Comparison of ENCODE assay signal across 25 cellular contexts in the genomic region with DNA sequence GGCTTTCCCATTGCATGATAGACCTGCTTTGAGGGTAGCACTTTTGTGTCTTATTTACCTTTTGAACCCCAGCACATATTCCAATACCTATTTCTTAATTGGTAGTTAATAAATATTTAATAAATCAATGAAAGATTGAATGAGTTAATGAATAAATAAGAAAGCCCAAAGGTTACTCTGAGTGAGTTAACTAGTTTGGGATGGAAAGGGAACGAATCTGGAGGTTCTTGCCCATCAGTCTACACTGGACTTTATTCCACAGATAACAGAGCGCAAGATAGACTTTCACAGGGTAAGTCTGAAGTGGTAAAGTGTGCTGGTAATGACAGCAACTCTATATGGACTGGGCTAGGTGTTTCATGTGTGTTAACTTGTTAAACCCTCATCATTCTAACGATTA. TPM values are rescaled to one million over a fixed set of nuclear protein-coding genes. Genes with fewer than 3 reads are reported as not detected.
"Had no signal": no experiment of that assay in that cellular context is flagged by ENCODE, and none has a peak within 500 bp of the region (broad histone marks: within the 10 kb centered on the region; RNA-seq: fewer than 3 reads in every experiment).

No MANE protein-coding gene starts in this region.

- DNase-seq: cerebellar nuclear complex; colonic mucosa; cortex of kidney; dermis blood vessel endothelial cell; dorsolateral prefrontal cortex; effector CD4-positive, alpha-beta T cell; effector memory CD4-positive, alpha-beta T cell; foreskin keratinocyte; heart left ventricle; hypothalamus; immature natural killer cell; islet precursor cell; kidney; kidney glomerular epithelial cell; left colon; left lung; lower lobe of right lung; mesenchymal stem cell; mucosa of descending colon had no signal

- H3K36me3 ChIP-seq: colonic mucosa, esophagus muscularis mucosa, gastroesophageal sphincter, heart left ventricle, left lung, lower lobe of right lung had no signal

- ATAC-seq: foreskin keratinocyte, gastroesophageal sphincter, heart left ventricle, left colon, left lung, lower lobe of right lung, mucosa of descending colon had no signal

- H2AFZ ChIP-seq: hepatocyte had no signal

- H3K4me1 ChIP-seq: colonic mucosa, esophagus muscularis mucosa, foreskin keratinocyte, gastroesophageal sphincter, heart left ventricle, left lung, lower lobe of right lung had no signal

- H3K9me3 Mint-ChIP-seq: immature natural killer cell, mesothelial cell of epicardium had no signal

- H3K27me3 ChIP-seq: colonic mucosa, dorsolateral prefrontal cortex, esophagus muscularis mucosa, gastroesophageal sphincter, heart left ventricle, hepatocyte, left lung had no signal

- H3K36me3 Mint-ChIP-seq: immature natural killer cell, mesothelial cell of epicardium had no signal

- H3K4me1 Mint-ChIP-seq: immature natural killer cell, mesothelial cell of epicardium had no signal

- H3K4me3 Mint-ChIP-seq: immature natural killer cell, mesothelial cell of epicardium had no signal

- H3K4me3 ChIP-seq: colonic mucosa, dorsolateral prefrontal cortex, esophagus muscularis mucosa, gastroesophageal sphincter, heart left ventricle, hepatocyte, left lung, lower lobe of right lung, mucosa of descending colon had no signal

- H3K4me2 ChIP-seq: hepatocyte had no signal

- H3K27ac ChIP-seq: colonic mucosa, dorsolateral prefrontal cortex, esophagus muscularis mucosa, foreskin keratinocyte, gastroesophageal sphincter, heart left ventricle, hepatocyte, left lung, lower lobe of right lung had no signal

- H3K79me2 ChIP-seq: hepatocyte had no signal

- H3K27ac Mint-ChIP-seq: immature natural killer cell, mesothelial cell of epicardium had no signal

RNA-seq across cellular contexts. Expression of a gene that starts 33.1 kb away (rescaled TPM):
- total RNA-seq: lung microvascular endothelial cell, myocyte had no signal
